ENCODE assay signal across 2 cellular contexts in genomic region chr7:77436889-77437265, GRCh38.
TF ChIP-seq lines count a peak whose summit lies in the region.

No MANE protein-coding gene starts in this region.

TF ChIP-seq in HEK293, 187 proteins besides CTCF, POLR2A, EP300 and RAD21:
- TF ChIP-seq, protein P1, sequence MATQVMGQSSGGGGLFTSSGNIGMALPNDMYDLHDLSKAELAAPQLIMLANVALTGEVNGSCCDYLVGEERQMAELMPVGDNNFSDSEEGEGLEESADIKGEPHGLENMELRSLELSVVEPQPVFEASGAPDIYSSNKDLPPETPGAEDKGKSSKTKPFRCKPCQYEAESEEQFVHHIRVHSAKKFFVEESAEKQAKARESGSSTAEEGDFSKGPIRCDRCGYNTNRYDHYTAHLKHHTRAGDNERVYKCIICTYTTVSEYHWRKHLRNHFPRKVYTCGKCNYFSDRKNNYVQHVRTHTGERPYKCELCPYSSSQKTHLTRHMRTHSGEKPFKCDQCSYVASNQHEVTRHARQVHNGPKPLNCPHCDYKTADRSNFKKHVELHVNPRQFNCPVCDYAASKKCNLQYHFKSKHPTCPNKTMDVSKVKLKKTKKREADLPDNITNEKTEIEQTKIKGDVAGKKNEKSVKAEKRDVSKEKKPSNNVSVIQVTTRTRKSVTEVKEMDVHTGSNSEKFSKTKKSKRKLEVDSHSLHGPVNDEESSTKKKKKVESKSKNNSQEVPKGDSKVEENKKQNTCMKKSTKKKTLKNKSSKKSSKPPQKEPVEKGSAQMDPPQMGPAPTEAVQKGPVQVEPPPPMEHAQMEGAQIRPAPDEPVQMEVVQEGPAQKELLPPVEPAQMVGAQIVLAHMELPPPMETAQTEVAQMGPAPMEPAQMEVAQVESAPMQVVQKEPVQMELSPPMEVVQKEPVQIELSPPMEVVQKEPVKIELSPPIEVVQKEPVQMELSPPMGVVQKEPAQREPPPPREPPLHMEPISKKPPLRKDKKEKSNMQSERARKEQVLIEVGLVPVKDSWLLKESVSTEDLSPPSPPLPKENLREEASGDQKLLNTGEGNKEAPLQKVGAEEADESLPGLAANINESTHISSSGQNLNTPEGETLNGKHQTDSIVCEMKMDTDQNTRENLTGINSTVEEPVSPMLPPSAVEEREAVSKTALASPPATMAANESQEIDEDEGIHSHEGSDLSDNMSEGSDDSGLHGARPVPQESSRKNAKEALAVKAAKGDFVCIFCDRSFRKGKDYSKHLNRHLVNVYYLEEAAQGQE (tag by site-specific recombination; IDR thresholded peaks at IDR 0.05) = peak; percentile 71
- TF ChIP-seq, protein P2, sequence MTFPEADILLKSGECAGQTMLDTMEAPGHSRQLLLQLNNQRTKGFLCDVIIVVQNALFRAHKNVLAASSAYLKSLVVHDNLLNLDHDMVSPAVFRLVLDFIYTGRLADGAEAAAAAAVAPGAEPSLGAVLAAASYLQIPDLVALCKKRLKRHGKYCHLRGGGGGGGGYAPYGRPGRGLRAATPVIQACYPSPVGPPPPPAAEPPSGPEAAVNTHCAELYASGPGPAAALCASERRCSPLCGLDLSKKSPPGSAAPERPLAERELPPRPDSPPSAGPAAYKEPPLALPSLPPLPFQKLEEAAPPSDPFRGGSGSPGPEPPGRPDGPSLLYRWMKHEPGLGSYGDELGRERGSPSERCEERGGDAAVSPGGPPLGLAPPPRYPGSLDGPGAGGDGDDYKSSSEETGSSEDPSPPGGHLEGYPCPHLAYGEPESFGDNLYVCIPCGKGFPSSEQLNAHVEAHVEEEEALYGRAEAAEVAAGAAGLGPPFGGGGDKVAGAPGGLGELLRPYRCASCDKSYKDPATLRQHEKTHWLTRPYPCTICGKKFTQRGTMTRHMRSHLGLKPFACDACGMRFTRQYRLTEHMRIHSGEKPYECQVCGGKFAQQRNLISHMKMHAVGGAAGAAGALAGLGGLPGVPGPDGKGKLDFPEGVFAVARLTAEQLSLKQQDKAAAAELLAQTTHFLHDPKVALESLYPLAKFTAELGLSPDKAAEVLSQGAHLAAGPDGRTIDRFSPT (tag by site-specific recombination; IDR thresholded peaks at IDR 0.05) = no peak
- TF ChIP-seq ZNF660 (tag by site-specific recombination; IDR thresholded peaks at IDR 0.05) (no peak), ZNF561 (tag by site-specific recombination; IDR thresholded peaks at IDR 0.05; ENCODE audit: borderline replicate concordance) (no peak)
TF ChIP-seq in HEK293: peak in this region for 1.

TF ChIP-seq in GM12878, 131 proteins besides CTCF, POLR2A, EP300 and RAD21:
- no peak for TF ChIP-seq RBBP5 (conservative IDR thresholded peaks at IDR 0.05)
- TF ChIP-seq ZBTB40 (IDR thresholded peaks at IDR 0.05; ENCODE audit: borderline replicate concordance) = no peak
- no peak for TF ChIP-seq KLF5 (IDR thresholded peaks at IDR 0.05; ENCODE audit: partially characterized antibody)
- TF ChIP-seq, protein P1 (IDR thresholded peaks at IDR 0.05; ENCODE audit: low read depth, low read length) = 0 out of 2 replicates have a peak, but pooled peaks have one; percentile 25
TF ChIP-seq in GM12878: peak in this region for 1.
